11 cellular contexts compared by ENCODE assay signal in genomic region chr7:93165447-93165846, GRCh38. TPM values are rescaled to one million over a fixed set of nuclear protein-coding genes. Genes with fewer than 3 reads are reported as not detected.
A peak's percentile ranks its signal among the peaks of the same experiment; 100 is the strongest.
DNase-seq lines count a peak whose midpoint lies in the region; ATAC-seq, FAIRE-seq and TF ChIP-seq lines count a peak whose summit lies in the region.
"Had no signal": no experiment of that assay in that cellular context is flagged by ENCODE, and none has a peak within 500 bp of the region (broad histone marks: within the 10 kb centered on the region; RNA-seq: fewer than 3 reads in every experiment).

No MANE protein-coding gene starts in this region.

- H3K27ac Mint-ChIP-seq in T-helper 2 cell treated with Interferon-gamma antibody and Interleukin-4, amounts not matched to agents 5 μg/mL and 100 μg/mL, for 36 hours, result peak overlapping the region; percentile 37

- H3K36me3 ChIP-seq in ascending aorta, result no peaks in the 10 kb centered on the region

- no peak for FAIRE-seq in frontal cortex (lab: Jason Lieb, UNC)

- no peaks in the 10 kb centered on the region for H3K4me1 ChIP-seq in ascending aorta

- peaks cover 21% of the 10 kb centered on the region for H3K36me3 Mint-ChIP-seq in T-helper 2 cell treated with Interferon-gamma antibody and Interleukin-4, amounts not matched to agents 5 μg/mL and 100 μg/mL, for 36 hours (ENCODE audit: low read depth)

- H3K9me3 Mint-ChIP-seq in T-helper 2 cell treated with Interferon-gamma antibody and Interleukin-4, amounts not matched to agents 5 μg/mL and 100 μg/mL, for 36 hours, result peaks cover 47% of the 10 kb centered on the region

- no peak overlapping the region for H3K4me3 ChIP-seq in GM12865 (ENCODE audit: low read depth, low read length)
- H3K4me3 ChIP-seq in ascending aorta, result no peak overlapping the region
- H3K4me3 ChIP-seq: body of pancreas, skin epidermis had no signal

- DNase-seq in GM12865 (ENCODE audit: low read depth), result peak; percentile 73
- no peak for DNase-seq in T-helper 2 cell treated with Interferon-gamma antibody and Interleukin-4, amounts not matched to agents 5 μg/mL and 100 μg/mL, for 36 hours (ENCODE audit: low spot score)
- no peak for DNase-seq in ascending aorta (ENCODE audit: low spot score in 2 of 2)
- DNase-seq in mesenteric fat pad (ENCODE audit: low spot score), result no peak
- DNase-seq in hepatic stellate cell (ENCODE audit: low spot score), result no peak
- DNase-seq in frontal cortex (ENCODE audit: low spot score in 2 of 2), result no peak
- DNase-seq: body of pancreas, T1000 had no signal

- no peaks in the 10 kb centered on the region for H3K9me3 ChIP-seq in ascending aorta

- TF ChIP-seq CTCF in GM12865 (IDR thresholded peaks at IDR 0.05; ENCODE audit: insufficient read depth, low read depth, low read length, missing control alignments) (no peak), ascending aorta (IDR thresholded peaks at IDR 0.05) (no peak)

- ATAC-seq in GM19467 (IDR thresholded peaks at IDR 0.05; ENCODE audit: unreplicated experiment) (peak; percentile 99), HG03066 (IDR thresholded peaks at IDR 0.05; ENCODE audit: low read depth, unreplicated experiment) (peak; percentile 99)
- ATAC-seq: body of pancreas had no signal

- no peaks in the 10 kb centered on the region for H3K27me3 ChIP-seq in ascending aorta
- H3K27me3 ChIP-seq: body of pancreas had no signal

- peaks cover 5% of the 10 kb centered on the region for H3K27me3 Mint-ChIP-seq in T-helper 2 cell treated with Interferon-gamma antibody and Interleukin-4, amounts not matched to agents 5 μg/mL and 100 μg/mL, for 36 hours (ENCODE audit: low read depth)

- intact Hi-C loops in ascending aorta (cut with DNase I), result no loop called here

- H3K27ac ChIP-seq in ascending aorta, result no peak overlapping the region
- H3K27ac ChIP-seq: body of pancreas had no signal

- H3K4me3 Mint-ChIP-seq in T-helper 2 cell treated with Interferon-gamma antibody and Interleukin-4, amounts not matched to agents 5 μg/mL and 100 μg/mL, for 36 hours, result no peak overlapping the region

- peaks cover 4% of the 10 kb centered on the region for H3K4me1 Mint-ChIP-seq in T-helper 2 cell treated with Interferon-gamma antibody and Interleukin-4, amounts not matched to agents 5 μg/mL and 100 μg/mL, for 36 hours (ENCODE audit: low read depth)

RNA-seq across cellular contexts. Expression of gene SAMD9L, which starts 17.3 kb away (rescaled TPM):
- total RNA-seq in ascending aorta (3.3 TPM), mesenteric fat pad (12.4 TPM), frontal cortex (1.6 TPM)

RNA-seq across cellular contexts. Expression of gene SAMD9, which starts 47.7 kb away (rescaled TPM):
- total RNA-seq in ascending aorta, result 5.6 TPM
- total RNA-seq in mesenteric fat pad, result 7.7 TPM
- total RNA-seq in frontal cortex, result 1.6 TPM
